In the genomic region with DNA sequence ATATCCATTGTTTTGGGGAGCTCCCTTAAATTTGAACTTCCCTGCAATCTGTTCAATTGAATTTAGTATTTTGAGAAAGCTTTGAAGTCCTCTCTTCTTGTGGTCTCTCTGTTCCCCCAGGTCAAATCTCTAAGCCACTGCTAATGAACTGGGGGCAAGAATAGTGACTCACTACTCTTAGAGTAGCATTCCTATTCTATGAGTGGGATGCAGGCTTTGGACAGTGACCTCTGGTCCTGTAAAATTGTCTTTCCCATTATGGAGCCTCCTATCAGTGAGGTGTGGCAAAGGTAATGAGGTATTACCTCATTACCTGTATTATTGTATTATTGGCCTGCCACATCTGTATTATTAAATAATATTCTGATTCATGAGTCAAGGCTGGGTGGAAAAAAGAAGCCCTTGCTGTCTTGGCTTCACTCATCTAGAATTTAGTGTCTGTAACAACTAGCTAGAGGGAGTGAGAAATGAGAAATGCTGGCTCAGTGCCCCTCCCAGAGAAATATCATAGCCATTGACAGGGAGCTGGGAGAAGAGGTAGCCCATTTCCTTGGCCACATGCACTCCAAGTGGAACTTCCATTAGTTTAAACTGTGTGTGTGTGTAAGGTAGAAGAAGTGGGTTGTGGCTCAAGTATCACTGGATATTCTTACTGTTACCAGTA, we compare ENCODE assay signal across 19 cellular contexts.
A peak's percentile ranks its signal among the peaks of the same experiment; 100 is the strongest.
DNase-seq lines count a peak whose midpoint lies in the region; ATAC-seq, FAIRE-seq and TF ChIP-seq lines count a peak whose summit lies in the region.
"Had no signal": no experiment of that assay in that cellular context is flagged by ENCODE, and none has a peak within 500 bp of the region (broad histone marks: within the 10 kb centered on the region; RNA-seq: fewer than 3 reads in every experiment).

No MANE protein-coding gene starts in this region.

- intact Hi-C loops in endothelial cell of umbilical vein (cut with micrococcal nuclease) = no loop called here
- intact Hi-C loops in CD8-positive, alpha-beta T cell (cut with DNase I, micrococcal nuclease) = no loop called here

- H3K27me3 ChIP-seq in NT2/D1 (ENCODE audit: insufficient read depth, insufficient read length) = no peaks in the 10 kb centered on the region
- no peaks in the 10 kb centered on the region for H3K27me3 ChIP-seq in endothelial cell of umbilical vein (ENCODE audit: control insufficient read depth in 2 of 2, insufficient read depth in 2 of 2, low read length in 2 of 2)
- H3K27me3 ChIP-seq in CD8-positive, alpha-beta T cell (ENCODE audit: insufficient read depth, low read length) = no peaks in the 10 kb centered on the region
- H3K27me3 ChIP-seq: BLaER1 treated with 17β-estradiol and CSF1 and Interleukin-3, amounts not matched to agents 10 nM and 100 nM had no signal

- no peak for TF ChIP-seq CTCF in endothelial cell of umbilical vein (IDR thresholded peaks at IDR 0.05; ENCODE audit: extremely low read depth in 1 of 2, insufficient read depth in 1 of 2, low read depth in 1 of 2, low read length in 2 of 2)
- TF ChIP-seq CTCF in CD8-positive, alpha-beta T cell (IDR thresholded peaks at IDR 0.05) = no peak

- H3K27ac ChIP-seq in endothelial cell of umbilical vein (ENCODE audit: insufficient read depth, low read depth, low read length) (no peak overlapping the region), mesodermal cell (ENCODE audit: low read depth, low read length, severe bottlenecking) (peak overlapping the region; percentile 93)
- H3K27ac ChIP-seq in CD8-positive, alpha-beta T cell (ENCODE audit: low read depth, low read length) = no peak overlapping the region
- H3K27ac ChIP-seq: BLaER1 treated with 17β-estradiol and CSF1 and Interleukin-3, amounts not matched to agents 10 nM and 100 nM; psoas muscle had no signal

- dilution Hi-C loops in endothelial cell of umbilical vein (cut with MboI; ENCODE audit: extremely low pct_ligation_motif_present, low sequenced_read_pairs) = no loop called here

- peaks cover 22% of the 10 kb centered on the region; the same call in 1 of the 2 replicates for H3K9me3 ChIP-seq in NT2/D1 (ENCODE audit: insufficient read depth, low read length)
- no peaks in the 10 kb centered on the region for H3K9me3 ChIP-seq in endothelial cell of umbilical vein (replicated peaks; ENCODE audit: control insufficient read depth, insufficient read depth, low read length)
- H3K9me3 ChIP-seq in mesodermal cell (ENCODE audit: control insufficient read depth, low read length) = no peaks in the 10 kb centered on the region
- no peaks in the 10 kb centered on the region for H3K9me3 ChIP-seq in CD8-positive, alpha-beta T cell (ENCODE audit: low read length)
- H3K9me3 ChIP-seq: BLaER1 treated with 17β-estradiol and CSF1 and Interleukin-3, amounts not matched to agents 10 nM and 100 nM; mucosa of descending colon; psoas muscle had no signal

- H3K9ac ChIP-seq in NT2/D1 (ENCODE audit: insufficient read length, low read depth) (no peak overlapping the region), endothelial cell of umbilical vein (replicated peaks; ENCODE audit: extremely low read depth, insufficient read depth, low read length) (no peak overlapping the region)
- H3K9ac ChIP-seq: BLaER1 treated with 17β-estradiol and CSF1 and Interleukin-3, amounts not matched to agents 10 nM and 100 nM had no signal

- H3K27me3 Mint-ChIP-seq in CD8-positive, alpha-beta T cell (ENCODE audit: low read depth) = no peaks in the 10 kb centered on the region

- DNase-seq in ELF-1 (ENCODE audit: low read depth, low spot score) (peak; percentile 65), NT2/D1 (ENCODE audit: low read depth, low spot score) (peak; percentile 18), endothelial cell of umbilical vein (ENCODE audit: low read depth, low spot score) (no peak), NCI-H446 (lab: John Stamatoyannopoulos, UW) (no peak)
- DNase-seq in stimulated activated CD4-positive, alpha-beta T cell treated with anti-CD3 and anti-CD28 coated beads, Interleukin-2, amount 100 ng/mL, for 48 hours = no peak
- DNase-seq in CD8-positive, alpha-beta T cell = no peak
- DNase-seq: activated T-cell treated with anti-CD3 and anti-CD28 coated beads for 4 hours; amygdala; effector CD8-positive, alpha-beta T cell; mucosa of descending colon; NCI-H1105; NCI-H524; psoas muscle; stimulated activated CD4-positive, alpha-beta T cell treated with anti-CD3 and anti-CD28 coated beads, Interleukin-4, amount 100 ng/mL, for 1 hour; stimulated activated naive CD4-positive, alpha-beta T cell treated with Interleukin-2 at 50 U/mL for 16 hours had no signal

- no peaks in the 10 kb centered on the region for H3K4me1 ChIP-seq in NT2/D1 (ENCODE audit: insufficient read depth, insufficient read length)
- no peaks in the 10 kb centered on the region for H3K4me1 ChIP-seq in endothelial cell of umbilical vein (ENCODE audit: control insufficient read depth, extremely low read depth, insufficient read depth, low read length)
- peaks cover 22% of the 10 kb centered on the region for H3K4me1 ChIP-seq in mesodermal cell (ENCODE audit: control insufficient read depth, insufficient read depth, low read length, poor library complexity, severe bottlenecking)
- no peaks in the 10 kb centered on the region for H3K4me1 ChIP-seq in CD8-positive, alpha-beta T cell (ENCODE audit: insufficient read depth, low read length)
- H3K4me1 ChIP-seq: psoas muscle had no signal

- no peaks in the 10 kb centered on the region for H4K20me1 ChIP-seq in endothelial cell of umbilical vein (replicated peaks; ENCODE audit: control insufficient read depth, extremely low read depth, insufficient read depth, low read length)
- H4K20me1 ChIP-seq: BLaER1 treated with 17β-estradiol and CSF1 and Interleukin-3, amounts not matched to agents 10 nM and 100 nM had no signal

- no peak overlapping the region for H3K4me3 Mint-ChIP-seq in CD8-positive, alpha-beta T cell

- no peak overlapping the region for H2AFZ ChIP-seq in endothelial cell of umbilical vein (ENCODE audit: low read depth, low read length)

- H3K36me3 Mint-ChIP-seq in CD8-positive, alpha-beta T cell = no peaks in the 10 kb centered on the region

- FAIRE-seq in endothelial cell of umbilical vein (lab: Jason Lieb, UNC) = no peak
- FAIRE-seq: G401.6 had no signal

- no peak overlapping the region for H3K27ac Mint-ChIP-seq in CD8-positive, alpha-beta T cell

- H3K36me3 ChIP-seq in NT2/D1 (ENCODE audit: insufficient read depth, insufficient read length, low read length) = no peaks in the 10 kb centered on the region
- H3K36me3 ChIP-seq in endothelial cell of umbilical vein (ENCODE audit: control insufficient read depth in 2 of 2, extremely low read depth in 1 of 2, insufficient read depth in 2 of 2, low read length in 2 of 2) = no peaks in the 10 kb centered on the region
- H3K36me3 ChIP-seq in mesodermal cell (ENCODE audit: control insufficient read depth, insufficient read depth, low read length) = no peaks in the 10 kb centered on the region
- no peaks in the 10 kb centered on the region for H3K36me3 ChIP-seq in CD8-positive, alpha-beta T cell (ENCODE audit: insufficient read depth, low read length)
- H3K36me3 ChIP-seq: BLaER1 treated with 17β-estradiol and CSF1 and Interleukin-3, amounts not matched to agents 10 nM and 100 nM had no signal

- H3K4me3 ChIP-seq in NT2/D1 (ENCODE audit: insufficient read length, low read depth) = no peak overlapping the region
- no peak overlapping the region for H3K4me3 ChIP-seq in endothelial cell of umbilical vein (replicated peaks in 1 of 3; ENCODE audit: insufficient read depth in 1 of 3, low read depth in 1 of 3, low read length in 3 of 3)
- no peak overlapping the region for H3K4me3 ChIP-seq in mesodermal cell (ENCODE audit: extremely low read depth, insufficient read depth, low read length, poor library complexity, severe bottlenecking)
- no peak overlapping the region for H3K4me3 ChIP-seq in CD8-positive, alpha-beta T cell (ENCODE audit: low read depth, low read length)
- H3K4me3 ChIP-seq: BLaER1 treated with 17β-estradiol and CSF1 and Interleukin-3, amounts not matched to agents 10 nM and 100 nM; mucosa of descending colon; psoas muscle had no signal

- POLR2A ChIA-PET in endothelial cell of umbilical vein (lab: Charles Lee) = no interaction called here
- POLR2A ChIA-PET in CD8-positive, alpha-beta T cell (lab: Charles Lee) = no interaction called here

- no peak for ATAC-seq in HG02588 (IDR thresholded peaks at IDR 0.05; ENCODE audit: unreplicated experiment)
- ATAC-seq in CD8-positive, alpha-beta T cell = no peak
- ATAC-seq: psoas muscle had no signal

- H3K4me2 ChIP-seq in endothelial cell of umbilical vein (ENCODE audit: insufficient read depth, low read length) = no peak overlapping the region
- H3K4me2 ChIP-seq: BLaER1 treated with 17β-estradiol and CSF1 and Interleukin-3, amounts not matched to agents 10 nM and 100 nM had no signal

- H3K4me1 Mint-ChIP-seq in CD8-positive, alpha-beta T cell (ENCODE audit: low read depth) = no peaks in the 10 kb centered on the region

- no peaks in the 10 kb centered on the region for H3K79me2 ChIP-seq in endothelial cell of umbilical vein (ENCODE audit: control insufficient read depth, insufficient read depth, low read length)

- CTCF ChIA-PET in endothelial cell of umbilical vein (lab: Charles Lee) = interaction anchor here (0.8 to 0.9 kb wide), 2 partner anchors 9 to 1377 kb away, joined by 3 read pairs; no protein-coding TSS in a partner anchor
- CTCF ChIA-PET in CD8-positive, alpha-beta T cell (lab: Charles Lee) = no interaction called here

- TF ChIP-seq POLR2A in endothelial cell of umbilical vein (IDR thresholded peaks at IDR 0.05; ENCODE audit: low read depth, low read length) = no peak

- BruUV-seq in endothelial cell of umbilical vein (replicated peaks; lab: Mats Ljungman, UMichigan) = no TSS peak

- H3K9me1 ChIP-seq in endothelial cell of umbilical vein (replicated peaks; ENCODE audit: control insufficient read depth, extremely low read depth, insufficient read depth, low read length) = no peaks in the 10 kb centered on the region

- H3K9me3 Mint-ChIP-seq in CD8-positive, alpha-beta T cell = no peaks in the 10 kb centered on the region

TF ChIP-seq in endothelial cell of umbilical vein, 7 proteins besides CTCF, POLR2A, EP300 and RAD21:
- TF ChIP-seq POLR2AphosphoS5 (IDR thresholded peaks at IDR 0.05; ENCODE audit: insufficient read depth, low read depth, low read length) = no peak
- TF ChIP-seq FOS (IDR thresholded peaks at IDR 0.05; ENCODE audit: borderline replicate concordance, insufficient read depth, low read length) = peak; percentile 9
- TF ChIP-seq MAX (IDR thresholded peaks at IDR 0.05; ENCODE audit: insufficient read depth, insufficient read length) = no peak

Comparison
In these comparisons a context has a peak if more than half of its experiments do, and no peak if none do; other contexts are left out.
1. DNase-seq: peak in ELF-1 (single experiment) and NT2/D1 (single experiment); none in endothelial cell of umbilical vein (single experiment), stimulated activated CD4-positive, alpha-beta T cell treated with anti-CD3 and anti-CD28 coated beads, Interleukin-2, amount 100 ng/mL, for 48 hours (0 of 2), NCI-H446 (0 of 2) and CD8-positive, alpha-beta T cell (0 of 7).